Comparison of ENCODE assay signal across 1 cellular context in the genomic region with DNA sequence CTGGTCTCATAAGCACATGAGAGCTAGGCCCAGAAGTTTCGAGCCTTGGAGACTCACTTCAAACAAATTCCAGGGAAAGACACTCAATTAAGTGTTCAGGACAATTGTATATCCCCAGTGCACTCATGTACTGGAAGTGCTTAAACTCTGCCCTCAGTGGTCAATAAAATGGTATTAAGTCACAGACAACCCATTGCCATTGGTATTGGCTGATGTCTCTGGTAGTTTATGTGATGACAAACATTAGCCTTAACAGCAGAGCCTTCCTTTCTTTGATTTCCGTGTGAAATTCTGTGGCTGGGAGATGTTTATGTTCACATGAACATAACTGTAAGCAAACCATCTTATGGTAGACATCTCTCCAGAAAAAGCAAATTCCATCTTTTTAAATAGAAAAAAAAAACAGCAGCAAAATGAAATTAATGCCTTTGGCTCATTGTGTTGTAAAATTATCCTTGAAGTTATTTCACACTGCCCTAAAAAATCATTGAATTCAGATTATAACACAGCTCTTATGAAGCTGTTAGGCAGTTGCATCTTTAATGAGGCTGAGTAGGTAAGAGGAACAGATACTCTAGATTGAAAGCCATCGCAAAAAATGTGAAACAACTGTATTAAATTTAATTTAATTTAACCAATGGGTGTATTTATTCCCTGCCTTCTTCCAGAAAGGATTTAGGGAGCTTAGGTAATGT.
TF ChIP-seq lines count a peak whose summit lies in the region.

No MANE protein-coding gene starts in this region.

TF ChIP-seq in H1, 55 proteins besides CTCF, POLR2A, EP300 and RAD21 (continued from another document):
- no peak for TF ChIP-seq NANOG (IDR thresholded peaks at IDR 0.05; ENCODE audit: insufficient read depth, low read depth, low read length, poor library complexity, severe bottlenecking)
- TF ChIP-seq, protein P1, sequence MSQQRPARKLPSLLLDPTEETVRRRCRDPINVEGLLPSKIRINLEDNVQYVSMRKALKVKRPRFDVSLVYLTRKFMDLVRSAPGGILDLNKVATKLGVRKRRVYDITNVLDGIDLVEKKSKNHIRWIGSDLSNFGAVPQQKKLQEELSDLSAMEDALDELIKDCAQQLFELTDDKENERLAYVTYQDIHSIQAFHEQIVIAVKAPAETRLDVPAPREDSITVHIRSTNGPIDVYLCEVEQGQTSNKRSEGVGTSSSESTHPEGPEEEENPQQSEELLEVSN (IDR thresholded peaks at IDR 0.05): no peak
- no peak for TF ChIP-seq YY1 (IDR thresholded peaks at IDR 0.05; ENCODE audit: low read depth, low read length)
- TF ChIP-seq TAF7 (optimal IDR thresholded peaks at IDR 0.05; ENCODE audit: borderline replicate concordance, low read depth, low read length): no peak
- TF ChIP-seq SAP30 (IDR thresholded peaks at IDR 0.05; ENCODE audit: insufficient read depth, insufficient replicate concordance, low read length): no peak
